ENCODE assay signal across 12 cellular contexts in the genomic region with DNA sequence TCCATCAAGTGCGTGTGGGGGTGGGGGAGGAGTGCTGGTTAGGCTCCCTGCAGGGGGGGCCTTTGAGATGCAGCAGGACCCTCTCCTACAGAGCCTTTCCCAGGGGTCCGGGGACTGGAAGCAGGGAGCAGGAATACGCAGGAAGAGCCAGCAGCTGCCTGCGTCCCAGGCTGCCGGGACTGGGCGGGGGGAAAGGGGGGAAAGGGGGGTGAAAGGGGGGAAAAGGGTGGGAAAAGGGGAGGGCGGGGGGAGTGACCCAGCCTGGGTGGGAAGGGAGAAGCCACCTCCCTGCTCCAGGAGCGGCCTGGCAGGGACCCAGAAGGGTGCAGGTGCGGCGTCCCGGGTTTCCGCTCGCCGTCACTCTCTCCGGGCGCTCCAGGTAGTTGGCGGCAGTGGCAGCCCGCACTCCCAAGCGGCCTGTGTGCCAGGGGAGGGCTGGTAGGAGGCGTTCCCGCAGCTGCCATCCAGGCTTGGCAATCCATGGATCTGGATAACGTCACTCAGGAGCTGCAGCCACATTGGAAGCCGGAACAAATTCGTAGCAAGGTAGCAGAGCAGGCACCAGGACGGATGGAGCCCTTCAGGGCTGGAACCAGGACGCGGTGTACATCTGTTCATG.
DNase-seq lines count a peak whose midpoint lies in the region; ATAC-seq and TF ChIP-seq lines count a peak whose summit lies in the region.
"Had no signal": no experiment of that assay in that cellular context is flagged by ENCODE, and none has a peak within 500 bp of the region (broad histone marks: within the 10 kb centered on the region; RNA-seq: fewer than 3 reads in every experiment).

No MANE protein-coding gene starts in this region.

- H3K23ac ChIP-seq in neuronal stem cell (ENCODE audit: low read depth, low read length, poor library complexity) = no peak overlapping the region

- no peak overlapping the region for H4K8ac ChIP-seq in neuronal stem cell (ENCODE audit: low read depth, low read length)

- DNase-seq in H7 (peak; percentile 57), NCI-H2171 (lab: John Stamatoyannopoulos, UW) (peak; percentile 83), neuronal stem cell (ENCODE audit: low spot score) (no peak), NCI-H82 treated with DMSO at 0.1 percent for 48 hours (lab: John Stamatoyannopoulos, UW; ENCODE audit: unreplicated experiment) (no peak), smooth muscle cell (lab: John Stamatoyannopoulos, UW; ENCODE audit: unreplicated experiment) (no peak), HUDEP-2 (lab: John Stamatoyannopoulos, UW; ENCODE audit: unreplicated experiment in 76 of 76) (no peak)
- DNase-seq: effector CD4-positive, alpha-beta T cell; mesenchymal stem cell; NCI-H1694 treated with DMSO at 0.1 percent for 48 hours had no signal

- H3K4me2 ChIP-seq in neuronal stem cell (ENCODE audit: insufficient read depth, low read length, poor library complexity, severe bottlenecking) (no peak overlapping the region), smooth muscle cell (no peak overlapping the region)

- no peaks in the 10 kb centered on the region for H3K27me3 ChIP-seq in H7 (ENCODE audit: control insufficient read depth, insufficient read depth, low read length)
- H3K27me3 ChIP-seq in neuronal stem cell (ENCODE audit: control insufficient read depth in 3 of 3, insufficient read depth in 3 of 3, low read depth in 1 of 3, low read length in 3 of 3) = no peaks in the 10 kb centered on the region
- H3K27me3 ChIP-seq in smooth muscle cell (ENCODE audit: low read depth) = no peaks in the 10 kb centered on the region
- H3K27me3 ChIP-seq: adrenal gland had no signal

- H3K27ac ChIP-seq in neuronal stem cell (replicated peaks; ENCODE audit: low read length) = no peak overlapping the region
- no peak overlapping the region for H3K27ac ChIP-seq in smooth muscle cell (ENCODE audit: low read depth)
- H3K27ac ChIP-seq: adrenal gland had no signal

- H2BK5ac ChIP-seq in neuronal stem cell (ENCODE audit: low read length) = no peak overlapping the region

- no peaks in the 10 kb centered on the region for H3K9me3 ChIP-seq in neuronal stem cell (replicated peaks in 1 of 2; ENCODE audit: control insufficient read depth in 2 of 2, insufficient read depth in 1 of 2, low read depth in 1 of 2, low read length in 2 of 2)
- H3K9me3 ChIP-seq in smooth muscle cell (replicated peaks; ENCODE audit: low read depth) = no peaks in the 10 kb centered on the region
- H3K9me3 ChIP-seq: adrenal gland had no signal

- no peaks in the 10 kb centered on the region for H3K79me2 ChIP-seq in smooth muscle cell (ENCODE audit: low read depth)

- H4K20me1 ChIP-seq in smooth muscle cell (ENCODE audit: low read depth) = no peaks in the 10 kb centered on the region

- WGBS in neuronal stem cell (ENCODE audit: extremely low coverage in 2 of 2, insufficient read length in 2 of 2, insufficient replicate concordance in 1 of 2), 2 donors = no CpG with 5 or more reads among the region's 27 CpGs
- WGBS in smooth muscle cell (ENCODE audit: low lambda C conversion rate) = 90% methylated on average over 13 of the region's 27 CpGs

- H3K4me1 ChIP-seq in neuronal stem cell (ENCODE audit: control insufficient read depth in 2 of 2, insufficient read depth in 1 of 2, low read depth in 1 of 2, low read length in 2 of 2) (no peaks in the 10 kb centered on the region), smooth muscle cell (ENCODE audit: low read depth) (no peaks in the 10 kb centered on the region)
- H3K4me1 ChIP-seq: adrenal gland had no signal

- H4K91ac ChIP-seq in neuronal stem cell (ENCODE audit: low read depth, low read length, poor library complexity) = no peak overlapping the region

- H3K36me3 ChIP-seq in H7 (replicated peaks; ENCODE audit: control insufficient read depth, insufficient read depth, low read length) (no peaks in the 10 kb centered on the region), neuronal stem cell (replicated peaks in 1 of 2; ENCODE audit: control insufficient read depth in 2 of 2, insufficient read depth in 2 of 2, low read length in 2 of 2) (no peaks in the 10 kb centered on the region), smooth muscle cell (ENCODE audit: low read depth) (no peaks in the 10 kb centered on the region)
- H3K36me3 ChIP-seq: adrenal gland had no signal

- H3K18ac ChIP-seq in neuronal stem cell (ENCODE audit: low read length) = peak overlapping the region; percentile 13

- H3K4me3 ChIP-seq in H7 (ENCODE audit: insufficient read depth, low read depth, low read length) (no peak overlapping the region), neuronal stem cell (ENCODE audit: low read length in 2 of 2) (no peak overlapping the region), smooth muscle cell (no peak overlapping the region)
- H3K4me3 ChIP-seq: adrenal gland had no signal

- H3K4ac ChIP-seq in neuronal stem cell (ENCODE audit: low read length) = no peak overlapping the region

- no peak for TF ChIP-seq CTCF in smooth muscle cell (IDR thresholded peaks at IDR 0.05; ENCODE audit: borderline replicate concordance, insufficient read depth, poor library complexity, severe bottlenecking)

- H2AFZ ChIP-seq in neuronal stem cell (ENCODE audit: low read length) (no peak overlapping the region), smooth muscle cell (ENCODE audit: low read depth) (no peak overlapping the region)

- no peaks in the 10 kb centered on the region for H3K79me1 ChIP-seq in neuronal stem cell (ENCODE audit: low read depth, low read length)

- H3K9ac ChIP-seq in neuronal stem cell (ENCODE audit: low read depth, low read length, poor library complexity) (no peak overlapping the region), smooth muscle cell (ENCODE audit: low read depth) (no peak overlapping the region)

- peak overlapping the region; percentile 50 for H2AK5ac ChIP-seq in neuronal stem cell (ENCODE audit: low read depth, low read length)

- peak overlapping the region; percentile 27 for H3K14ac ChIP-seq in neuronal stem cell (ENCODE audit: low read length)

- no peaks in the 10 kb centered on the region for H3F3A ChIP-seq in smooth muscle cell (ENCODE audit: low read depth)

- no peak overlapping the region for H2BK120ac ChIP-seq in neuronal stem cell (ENCODE audit: low read depth, low read length)

- H2BK12ac ChIP-seq in neuronal stem cell (ENCODE audit: low read length) = no peak overlapping the region

- no peak overlapping the region for H2BK15ac ChIP-seq in neuronal stem cell (ENCODE audit: low read length)

- ATAC-seq in esophagus mucosa (peak; percentile 58), GM21717 (IDR thresholded peaks at IDR 0.05; ENCODE audit: unreplicated experiment) (no peak)

Comparison
In these comparisons a context has a peak if more than half of its experiments do, and no peak if none do; other contexts are left out.
1. DNase-seq: peak in H7 (single experiment) and NCI-H2171 (single experiment); none in neuronal stem cell (single experiment), NCI-H82 treated with DMSO at 0.1 percent for 48 hours (single experiment), smooth muscle cell (single experiment) and HUDEP-2 (0 of 76).